1 cellular context compared by ENCODE assay signal in genomic region chr15:43492673-43493601, GRCh38.
TF ChIP-seq lines count a peak whose summit lies in the region.

TSS of gene TP53BP1 (minus strand) at chr15:43493156. CDS start at chr15:43493043, 113 bp downstream.

TF ChIP-seq in liver, 16 proteins besides CTCF, POLR2A, EP300 and RAD21 (continued from another document):
- TF ChIP-seq REST (IDR thresholded peaks at IDR 0.05) = no peak
